2 cellular contexts compared by ENCODE assay signal in genomic region chr17:78804777-78805176, GRCh38.
TF ChIP-seq lines count a peak whose summit lies in the region.

No MANE protein-coding gene starts in this region.

TF ChIP-seq in IMR-90, 13 proteins besides CTCF, POLR2A, EP300 and RAD21:
- TF ChIP-seq NFE2L2 (IDR thresholded peaks at IDR 0.05; ENCODE audit: low read depth, low read length) = no peak
- TF ChIP-seq FOS (IDR thresholded peaks at IDR 0.05; ENCODE audit: low read depth, low read length) = no peak
- no peak for TF ChIP-seq MAFK (IDR thresholded peaks at IDR 0.05; ENCODE audit: low read depth, low read length)
- no peak for TF ChIP-seq MAZ (IDR thresholded peaks at IDR 0.05; ENCODE audit: borderline replicate concordance, low read depth, low read length)
- TF ChIP-seq SMC3 (IDR thresholded peaks at IDR 0.05; ENCODE audit: low read depth, low read length) = no peak
- no peak for TF ChIP-seq MXI1 (IDR thresholded peaks at IDR 0.05; ENCODE audit: borderline replicate concordance, low read depth, low read length)
- TF ChIP-seq RCOR1 (IDR thresholded peaks at IDR 0.05; ENCODE audit: insufficient replicate concordance, low read length) = no peak
- TF ChIP-seq CHD1 (IDR thresholded peaks at IDR 0.05; ENCODE audit: low read depth, low read length) = no peak
- no peak for TF ChIP-seq USF2 (IDR thresholded peaks at IDR 0.05; ENCODE audit: low read depth, low read length)
- TF ChIP-seq RFX5 (IDR thresholded peaks at IDR 0.05; ENCODE audit: low read depth, low read length) = no peak
- no peak for TF ChIP-seq ELK1 (IDR thresholded peaks at IDR 0.05; ENCODE audit: borderline replicate concordance, low read depth, low read length)
- TF ChIP-seq CEBPB (IDR thresholded peaks at IDR 0.05; ENCODE audit: low read depth, low read length) = no peak
- no peak for TF ChIP-seq BHLHE40 (IDR thresholded peaks at IDR 0.05; ENCODE audit: low read depth, low read length)

TF ChIP-seq in SK-N-SH, 30 proteins besides CTCF, POLR2A, EP300 and RAD21:
- TF ChIP-seq JUND (IDR thresholded peaks at IDR 0.05) (no peak), SIN3A (IDR thresholded peaks at IDR 0.05; ENCODE audit: borderline replicate concordance, low read depth, low read length) (no peak), IRF3 (IDR thresholded peaks at IDR 0.05; ENCODE audit: low read depth, low read length) (no peak), GATA2 (CRISPR knock-in tag; IDR thresholded peaks at IDR 0.05) (no peak), USF1 (IDR thresholded peaks at IDR 0.05; ENCODE audit: borderline replicate concordance, low read depth) (no peak), FOXJ3 (CRISPR knock-in tag; IDR thresholded peaks at IDR 0.05) (no peak), MEF2A (IDR thresholded peaks at IDR 0.05; ENCODE audit: borderline replicate concordance, low read depth) (no peak), PBX3 (IDR thresholded peaks at IDR 0.05) (no peak), EZH2phosphoT487 (IDR thresholded peaks at IDR 0.05; ENCODE audit: borderline replicate concordance, low read depth) (no peak), ZBTB33 (IDR thresholded peaks at IDR 0.05; ENCODE audit: borderline replicate concordance, low read depth) (no peak), SMC3 (IDR thresholded peaks at IDR 0.05; ENCODE audit: low read depth, low read length) (no peak), NRF1 (IDR thresholded peaks at IDR 0.05; ENCODE audit: low read depth, low read length) (no peak), RFX5 (IDR thresholded peaks at IDR 0.05; ENCODE audit: low read length) (no peak), TEAD4 (IDR thresholded peaks at IDR 0.05; ENCODE audit: borderline replicate concordance, insufficient read depth) (no peak), CHD2 (IDR thresholded peaks at IDR 0.05; ENCODE audit: low read length, partially characterized antibody) (no peak)
TF ChIP-seq in SK-N-SH: peak in this region for 0.
